28 cellular contexts compared by ENCODE assay signal in the genomic region with DNA sequence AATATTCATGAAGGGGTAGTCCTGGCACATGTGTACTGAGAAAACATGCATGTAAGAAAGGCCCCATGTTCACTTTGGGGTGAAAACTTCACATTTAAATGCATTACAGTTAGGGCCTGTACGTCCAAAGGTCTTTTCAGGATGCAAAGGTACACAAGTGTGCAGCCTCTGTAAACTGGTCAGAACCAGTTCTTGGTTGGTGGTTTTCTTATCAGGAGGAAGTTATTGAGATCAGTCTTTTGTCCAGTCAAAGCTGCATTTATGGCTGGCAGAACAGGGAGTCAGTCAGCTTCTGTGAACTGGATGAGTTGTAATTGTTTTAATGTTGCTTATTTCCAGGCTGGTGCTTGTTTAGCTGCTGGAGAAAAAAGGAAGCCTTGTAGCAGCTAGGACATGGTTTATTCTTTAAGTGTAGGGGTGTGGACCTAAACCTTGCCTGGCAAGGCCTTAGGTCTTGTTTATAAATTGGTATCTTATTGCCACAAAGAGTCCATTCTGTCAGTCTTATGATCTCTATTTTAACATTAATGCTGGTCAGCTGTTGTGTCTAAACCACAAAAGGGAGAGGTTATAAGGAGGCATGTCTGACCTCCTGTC.
DNase-seq lines count a peak whose midpoint lies in the region; TF ChIP-seq lines count a peak whose summit lies in the region.
"Had no signal": no experiment of that assay in that cellular context is flagged by ENCODE, and none has a peak within 500 bp of the region (broad histone marks: within the 10 kb centered on the region; RNA-seq: fewer than 3 reads in every experiment).

No MANE protein-coding gene starts in this region.

- H3K79me2 ChIP-seq in OCI-LY3 (ENCODE audit: low read length): no peaks in the 10 kb centered on the region

- H3K4me3 ChIP-seq in OCI-LY3 (ENCODE audit: low read length): no peak overlapping the region
- no peak overlapping the region for H3K4me3 ChIP-seq in BE2C (ENCODE audit: low read depth, low read length)
- H3K4me3 ChIP-seq: BLaER1, HAP-1, SK-N-MC had no signal

- H3K27me3 ChIP-seq in OCI-LY3 (ENCODE audit: low read depth, low read length): no peaks in the 10 kb centered on the region
- H3K27me3 ChIP-seq in BE2C: no peaks in the 10 kb centered on the region
- H3K27me3 ChIP-seq: BLaER1 had no signal

- no peaks in the 10 kb centered on the region for H4K20me1 ChIP-seq in OCI-LY3 (ENCODE audit: insufficient read depth, low read length)
- H4K20me1 ChIP-seq: BLaER1 had no signal

- H3K4me2 ChIP-seq in OCI-LY3 (ENCODE audit: low read length): no peak overlapping the region
- H3K4me2 ChIP-seq: BLaER1, KMS-11 had no signal

- peak; percentile 28 for DNase-seq in COLO829 (ENCODE audit: low spot score)
- peak; percentile 1 for DNase-seq in fibroblast of peridontal ligament (ENCODE audit: extremely low read depth)
- DNase-seq in renal cortical epithelial cell (ENCODE audit: low read depth): peak; percentile 8
- DNase-seq in cerebellar nuclear complex (lab: John Stamatoyannopoulos, UW): no peak
- no peak for DNase-seq in activated T-cell treated with anti-CD3 and anti-CD28 coated beads, Interleukin-2, amount 50 U/mL, for 48 hours
- DNase-seq in BE2C: no peak
- DNase-seq: CD4-positive, CD25-positive, alpha-beta regulatory T cell; COR-L47; DMS79 treated with DMSO at 0.1 percent for 48 hours; GF-D8; GOT3; HFFc6; IMR-90; MV-4-11; NCI-H1105; NCI-H1436 treated with DMSO at 0.1 percent for 48 hours; NCI-H187 treated with DMSO at 0.1 percent for 48 hours; NCI-H446; NCI-H524 treated with DMSO at 0.1 percent for 48 hours; NCI-H774; NK-92 treated with Interleukin-12 subunit alpha and Interleukin-12 subunit beta, amount 100 ng/mL, for 24 hours; SHP77 had no signal

- no peak overlapping the region for H3K27ac ChIP-seq in OCI-LY3 (ENCODE audit: low read length)
- H3K27ac ChIP-seq: BLaER1, KMS-11, RWPE1, SK-N-MC had no signal

- H3K9me3 ChIP-seq in OCI-LY3 (ENCODE audit: insufficient read depth, low read length): no peaks in the 10 kb centered on the region
- H3K9me3 ChIP-seq in BE2C: no peaks in the 10 kb centered on the region; the same call in 1 of the 2 replicates
- H3K9me3 ChIP-seq: BLaER1, HAP-1 had no signal

- TF ChIP-seq CTCF in OCI-LY3 (IDR thresholded peaks at IDR 0.05; ENCODE audit: low read depth, low read length) (no peak), BE2C (IDR thresholded peaks at IDR 0.05; ENCODE audit: low read depth, low read length) (no peak)

- H3K36me3 ChIP-seq in OCI-LY3 (replicated peaks; ENCODE audit: low read depth, low read length) (no peaks in the 10 kb centered on the region), BE2C (no peaks in the 10 kb centered on the region)
- H3K36me3 ChIP-seq: BLaER1, HAP-1 had no signal

- no peak overlapping the region for H3K9ac ChIP-seq in OCI-LY3 (ENCODE audit: low read length)
- H3K9ac ChIP-seq: BLaER1, KMS-11 had no signal

- 0 out of 2 replicates have a peak overlapping the region, but pooled peaks have one; percentile 53 for H2AFZ ChIP-seq in OCI-LY3 (ENCODE audit: low read depth, low read length)

- H3K4me1 ChIP-seq in OCI-LY3 (ENCODE audit: low read length) (no peaks in the 10 kb centered on the region), BE2C (no peaks in the 10 kb centered on the region)
- H3K4me1 ChIP-seq: BLaER1, HAP-1 had no signal

Comparison
In these comparisons a context has a peak if more than half of its experiments do, and no peak if none do; other contexts are left out.
1. DNase-seq: peak in COLO829 (single experiment), fibroblast of peridontal ligament (single experiment) and renal cortical epithelial cell (single experiment); none in cerebellar nuclear complex (0 of 2), activated T-cell treated with anti-CD3 and anti-CD28 coated beads, Interleukin-2, amount 50 U/mL, for 48 hours (0 of 2) and BE2C (single experiment).